ENCODE assay signal across 19 cellular contexts in genomic region chr11:62201376-62201775, GRCh38. TPM values are rescaled to one million over a fixed set of nuclear protein-coding genes. Genes with fewer than 3 reads are reported as not detected.
"Had no signal": no experiment of that assay in that cellular context is flagged by ENCODE, and none has a peak within 500 bp of the region (broad histone marks: within the 10 kb centered on the region; RNA-seq: fewer than 3 reads in every experiment).

No MANE protein-coding gene starts in this region.

- H3K9ac ChIP-seq: parathyroid adenoma had no signal

- H3K27ac ChIP-seq: adrenal gland, parathyroid adenoma, stomach, thoracic aorta had no signal

- H3K4me1 Mint-ChIP-seq: central memory CD8-positive, alpha-beta T cell had no signal

- H3K4me3 Mint-ChIP-seq: central memory CD8-positive, alpha-beta T cell had no signal

- H3K4me3 ChIP-seq: adrenal gland, stomach, thoracic aorta had no signal

- H2AFZ ChIP-seq: parathyroid adenoma had no signal

- H3K9me3 ChIP-seq: adrenal gland, stomach, thoracic aorta had no signal

- H3K36me3 ChIP-seq: adrenal gland, stomach, thoracic aorta had no signal

- DNase-seq: activated CD4-positive, alpha-beta T cell treated with anti-CD3 and anti-CD28 coated beads, Interleukin-2, amount 50 U/mL, for 4 hours; activated CD4-positive, CD25-positive, alpha-beta regulatory T cell; activated naive CD4-positive, alpha-beta T cell treated with anti-CD3 and anti-CD28 coated beads, Interleukin-2, amount 50 U/mL, for 16 hours; activated T-cell treated with anti-CD3 and anti-CD28 coated beads, Interleukin-2, amount 50 U/mL, for 1 hour; adrenal gland; effector memory CD4-positive, alpha-beta T cell; hippocampal formation; kidney glomerular epithelial cell; retina; stimulated activated CD4-positive, alpha-beta T cell treated with anti-CD3 and anti-CD28 coated beads, Interleukin-4, amount 100 ng/mL, for 4 hours; stomach had no signal

- H3K4me1 ChIP-seq: adrenal gland, stomach had no signal

- H3K9me3 Mint-ChIP-seq: central memory CD8-positive, alpha-beta T cell had no signal

- H3K27me3 ChIP-seq: adrenal gland had no signal

- H3K79me2 ChIP-seq: parathyroid adenoma had no signal

RNA-seq across cellular contexts. Expression of gene SCGB2A1, which starts 7.1 kb away (rescaled TPM):
- total RNA-seq: adrenal gland, epithelial cell of proximal tubule, myocyte, skeletal muscle tissue, thoracic aorta, urinary bladder had no signal
- polyA plus RNA-seq: adrenal gland, urinary bladder had no signal

RNA-seq across cellular contexts. Expression of gene SCGB1D1, which starts 11.4 kb away (rescaled TPM):
- total RNA-seq: adrenal gland, epithelial cell of proximal tubule, lower leg skin, myocyte, skeletal muscle tissue, stomach, thoracic aorta, urinary bladder had no signal
- polyA plus RNA-seq: adrenal gland, stomach, urinary bladder had no signal

RNA-seq across cellular contexts. Expression of gene SCGB1D2, which starts 40.7 kb away (rescaled TPM):
- total RNA-seq: epithelial cell of proximal tubule, myocyte, skeletal muscle tissue, stomach, thoracic aorta, urinary bladder had no signal
- polyA plus RNA-seq: stomach, urinary bladder had no signal
